In the genomic region with DNA sequence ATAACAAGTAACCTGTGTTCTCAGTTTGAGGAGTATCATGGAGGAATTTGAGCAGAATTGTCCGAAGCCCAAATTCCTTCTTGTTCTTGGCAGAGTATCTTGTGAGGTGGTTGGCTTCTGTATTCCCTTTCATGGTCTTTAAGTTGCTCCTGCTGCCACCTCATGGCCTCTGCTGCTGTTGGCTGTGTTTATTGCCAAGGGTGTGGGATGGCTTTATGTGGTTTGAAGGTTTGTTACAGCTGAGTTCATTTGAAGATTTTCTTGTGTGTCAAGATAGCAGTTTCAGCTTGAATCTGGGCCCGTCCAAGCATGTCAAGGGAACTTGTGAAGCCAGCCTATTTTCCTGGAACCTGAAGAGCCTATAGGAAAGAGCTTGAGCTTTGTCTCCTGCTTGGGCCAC, we compare ENCODE assay signal across 11 cellular contexts. TPM values are rescaled to one million over a fixed set of nuclear protein-coding genes. Genes with fewer than 3 reads are reported as not detected.
DNase-seq lines count a peak whose midpoint lies in the region; ATAC-seq and TF ChIP-seq lines count a peak whose summit lies in the region.
"Had no signal": no experiment of that assay in that cellular context is flagged by ENCODE, and none has a peak within 500 bp of the region (broad histone marks: within the 10 kb centered on the region; RNA-seq: fewer than 3 reads in every experiment).

No MANE protein-coding gene starts in this region.

- no peaks in the 10 kb centered on the region for H3K9me3 Mint-ChIP-seq in activated naive CD4-positive, alpha-beta T cell treated with anti-CD3 and anti-CD28 coated beads for 36 hours

- no peak for TF ChIP-seq EP300 in transverse colon (IDR thresholded peaks at IDR 0.05; ENCODE audit: low read depth)

- TF ChIP-seq CTCF in cardiac fibroblast (IDR thresholded peaks at IDR 0.05; ENCODE audit: low read depth, low read length) (no peak), transverse colon (IDR thresholded peaks at IDR 0.05) (peak in 1 of 5 experiments; percentile 16)

- no peaks in the 10 kb centered on the region for H3K4me1 ChIP-seq in transverse colon
- H3K4me1 ChIP-seq in Karpas-422 (ENCODE audit: low read length), result peaks cover 4% of the 10 kb centered on the region

- no peaks in the 10 kb centered on the region for H4K20me1 ChIP-seq in Karpas-422 (ENCODE audit: insufficient read depth, low read depth, low read length)

- H3K9me2 ChIP-seq in Karpas-422 (replicated peaks; ENCODE audit: insufficient read depth, low read length), result no peaks in the 10 kb centered on the region

- H3K27me3 ChIP-seq in transverse colon (no peaks in the 10 kb centered on the region), Karpas-422 (ENCODE audit: low read length) (no peaks in the 10 kb centered on the region)

- no peak for TF ChIP-seq POLR2A in transverse colon (IDR thresholded peaks at IDR 0.05)

- H3K4me1 Mint-ChIP-seq in activated naive CD4-positive, alpha-beta T cell treated with anti-CD3 and anti-CD28 coated beads for 36 hours (ENCODE audit: low read depth), result no peaks in the 10 kb centered on the region

- H3K36me3 ChIP-seq in transverse colon (no peaks in the 10 kb centered on the region), Karpas-422 (ENCODE audit: insufficient read depth, low read length) (no peaks in the 10 kb centered on the region)

- H3K4me3 ChIP-seq in cardiac fibroblast (replicated peaks in 1 of 2; ENCODE audit: low read depth in 2 of 2, low read length in 2 of 2) (no peak overlapping the region), transverse colon (no peak overlapping the region), Karpas-422 (ENCODE audit: low read length) (no peak overlapping the region)

- CTCF ChIA-PET in activated naive CD4-positive, alpha-beta T cell treated with anti-CD3 and anti-CD28 coated beads for 36 hours (lab: Charles Lee), result interaction anchor here (1.6 kb wide), 1 partner anchor 35 kb away, joined by 5 read pairs; no protein-coding TSS in a partner anchor

- H3K4me2 ChIP-seq in Karpas-422 (ENCODE audit: low read depth, low read length, poor library complexity, severe bottlenecking), result no peak overlapping the region

- no peaks in the 10 kb centered on the region for H3K36me3 Mint-ChIP-seq in activated naive CD4-positive, alpha-beta T cell treated with anti-CD3 and anti-CD28 coated beads for 36 hours (ENCODE audit: low read depth)

- in situ Hi-C loops in transverse colon (cut with MboI; ENCODE audit: low pct_ligation_motif_present in 1 of 4, low pct_unique_long_range_greater_than_20kb in 1 of 4, low sequenced_read_pairs in 3 of 4), result no loop called here

- no peaks in the 10 kb centered on the region for H3K79me2 ChIP-seq in Karpas-422 (ENCODE audit: low read length)

- WGBS in transverse colon (ENCODE audit: low coverage in 1 of 2), 2 donors, result 51 to 75% methylated on average over 1 to 2 of the region's 2 CpGs

- intact Hi-C loops in activated naive CD4-positive, alpha-beta T cell treated with anti-CD3 and anti-CD28 coated beads for 36 hours (cut with micrococcal nuclease), result no loop called here
- intact Hi-C loops in transverse colon (cut with DNase I; ENCODE audit: low total_unique reads), result no loop called here

- peak; percentile 6 for DNase-seq in activated naive CD4-positive, alpha-beta T cell treated with anti-CD3 and anti-CD28 coated beads for 36 hours
- no peak for DNase-seq in activated naive CD4-positive, alpha-beta T cell treated with anti-CD3 and anti-CD28 coated beads, Interleukin-2, amount 50 U/mL, for 16 hours
- DNase-seq in HPDE6-E6E7 (ENCODE audit: extremely low spot score) (peak; percentile 34), cardiac fibroblast (ENCODE audit: low read depth in 2 of 2) (peak; percentile 14 to 35), transverse colon (peak; percentile 11), T1000 (lab: John Stamatoyannopoulos, UW) (no peak), Karpas-422 (no peak)
- DNase-seq: activated CD4-positive, CD25-positive, alpha-beta regulatory T cell treated with anti-CD3 and anti-CD28 coated beads, Interleukin-2, amount 50 U/mL, for 72 hours; hippocampal formation; stimulated activated CD4-positive, alpha-beta T cell treated with anti-CD3 and anti-CD28 coated beads, Interleukin-4, amount 100 ng/mL, for 1 hour had no signal

- no peak overlapping the region for H3K27ac Mint-ChIP-seq in activated naive CD4-positive, alpha-beta T cell treated with anti-CD3 and anti-CD28 coated beads for 36 hours

- H3K27ac ChIP-seq in transverse colon (no peak overlapping the region), Karpas-422 (ENCODE audit: low read length) (no peak overlapping the region)

- H3K9me3 ChIP-seq in transverse colon (no peaks in the 10 kb centered on the region), Karpas-422 (ENCODE audit: low read length) (no peaks in the 10 kb centered on the region)

- no peak overlapping the region for H3K4me3 Mint-ChIP-seq in activated naive CD4-positive, alpha-beta T cell treated with anti-CD3 and anti-CD28 coated beads for 36 hours

- H3K27me3 Mint-ChIP-seq in activated naive CD4-positive, alpha-beta T cell treated with anti-CD3 and anti-CD28 coated beads for 36 hours (ENCODE audit: low read depth), result no peaks in the 10 kb centered on the region

- H2AFZ ChIP-seq in Karpas-422 (ENCODE audit: low read length), result no peak overlapping the region

- H3K9ac ChIP-seq in Karpas-422 (ENCODE audit: low read length), result no peak overlapping the region

- ATAC-seq in HG03095 (IDR thresholded peaks at IDR 0.05; ENCODE audit: unreplicated experiment), result no peak

RNA-seq across cellular contexts. Expression of gene TTK, which starts 20.2 kb away (rescaled TPM):
- total RNA-seq in activated naive CD4-positive, alpha-beta T cell treated with anti-CD3 and anti-CD28 coated beads for 36 hours, result 10 to 100 TPM; 45.9 to 51.1 TPM
- total RNA-seq in transverse colon, result 1 to 10 TPM; 1.2 to 9.4 (median 1.7) TPM
- total RNA-seq in Karpas-422 (2014; rRNA removed; shearing (Covaris generic); ENCODE audit: low replicate concordance), result 28.0 and 52.0 TPM in 2 replicates

RNA-seq across cellular contexts. Expression of gene ELOVL4, which starts 36.9 kb away (rescaled TPM):
- total RNA-seq in activated naive CD4-positive, alpha-beta T cell treated with anti-CD3 and anti-CD28 coated beads for 36 hours, result under 1 TPM; 0.33 to 0.54 TPM
- total RNA-seq in transverse colon, result under 1 TPM in 2 of 4 donors, not detected in 2; 0.32 to 0.68 TPM
- not detected in 2 replicates for total RNA-seq in Karpas-422 (2014; rRNA removed; shearing (Covaris generic); ENCODE audit: low replicate concordance)

Comparison
In these comparisons a context has a peak if more than half of its experiments do, and no peak if none do; other contexts are left out.
1. DNase-seq: peak in activated naive CD4-positive, alpha-beta T cell treated with anti-CD3 and anti-CD28 coated beads for 36 hours (single experiment), HPDE6-E6E7 (single experiment), cardiac fibroblast (2 of 2) and transverse colon (single experiment); none in activated naive CD4-positive, alpha-beta T cell treated with anti-CD3 and anti-CD28 coated beads, Interleukin-2, amount 50 U/mL, for 16 hours (single experiment), T1000 (single experiment) and Karpas-422 (single experiment).